In genomic region chr9:113446323-113446740, GRCh38 we compare ENCODE assay signal across 8 cellular contexts. TPM values are rescaled to one million over a fixed set of nuclear protein-coding genes. Genes with fewer than 3 reads are reported as not detected.
A peak's percentile ranks its signal among the peaks of the same experiment; 100 is the strongest.
DNase-seq lines count a peak whose midpoint lies in the region; ATAC-seq and TF ChIP-seq lines count a peak whose summit lies in the region.

No MANE protein-coding gene starts in this region.

- H3K36me3 ChIP-seq in osteoblast (ENCODE audit: insufficient read depth, low read length): no peaks in the 10 kb centered on the region

- peak; percentile 36 to 38 for DNase-seq in SHP77 (lab: John Stamatoyannopoulos, UW)
- DNase-seq in SHP77 treated with DMSO at 0.1 percent for 48 hours (lab: John Stamatoyannopoulos, UW): no peak
- DNase-seq in Jurkat, Clone E6-1 (ENCODE audit: low read depth, low spot score): peak; percentile 19
- peak; percentile 44 for DNase-seq in SW480 (ENCODE audit: low spot score)
- DNase-seq in fibroblast of the conjunctiva (ENCODE audit: low read depth): peak; percentile 35
- DNase-seq in osteoblast (ENCODE audit: insufficient read length, low spot score, missing footprints): peak; percentile 87
- no peak for DNase-seq in GDM1 (lab: John Stamatoyannopoulos, UW)

- no peaks in the 10 kb centered on the region for H3K4me1 ChIP-seq in osteoblast (ENCODE audit: insufficient read depth, low read length)

- TF ChIP-seq CTCF in osteoblast (IDR thresholded peaks at IDR 0.05; ENCODE audit: extremely low read depth, low read depth, low read length): peak; percentile 52

- ATAC-seq in GM19397 (IDR thresholded peaks at IDR 0.05; ENCODE audit: unreplicated experiment): no peak

- H3K4me2 ChIP-seq in osteoblast (ENCODE audit: insufficient read depth, low read length): no peak overlapping the region

- no peak overlapping the region for H3K4me3 ChIP-seq in Jurkat, Clone E6-1 (ENCODE audit: low read length)
- no peak overlapping the region for H3K4me3 ChIP-seq in osteoblast (ENCODE audit: insufficient read depth, low read length)

- no peak overlapping the region for H3K27ac ChIP-seq in osteoblast (ENCODE audit: low read depth, low read length)

- H4K20me1 ChIP-seq in osteoblast (ENCODE audit: insufficient read depth, low read length): no peaks in the 10 kb centered on the region

- H3K27me3 ChIP-seq in osteoblast (ENCODE audit: insufficient read depth, low read length): no peaks in the 10 kb centered on the region

- no peaks in the 10 kb centered on the region for H3K9me3 ChIP-seq in osteoblast (ENCODE audit: low read depth, low read length)

- H3K79me2 ChIP-seq in osteoblast (ENCODE audit: insufficient read depth, low read length): no peaks in the 10 kb centered on the region

- H2AFZ ChIP-seq in osteoblast (ENCODE audit: low read length): no peak overlapping the region

RNA-seq across cellular contexts. Expression of gene RGS3, which starts 17.2 kb away (rescaled TPM):
- polyA plus RNA-seq in Jurkat, Clone E6-1 (2012; ENCODE audit: insufficient read depth, insufficient read length): 8.9 TPM
- total RNA-seq in osteoblast: 77.4 and 99.3 TPM in 2 replicates

RNA-seq across cellular contexts. Expression of gene C9orf43, which starts 35.8 kb away (rescaled TPM):
- 1.6 TPM for polyA plus RNA-seq in Jurkat, Clone E6-1 (2012; ENCODE audit: insufficient read depth, insufficient read length)
- 0.36 and 0.88 TPM in 2 replicates for total RNA-seq in osteoblast

RNA-seq across cellular contexts. Expression of gene POLE3, which starts 35.9 kb away (rescaled TPM):
- polyA plus RNA-seq in Jurkat, Clone E6-1 (2012; ENCODE audit: insufficient read depth, insufficient read length): 131 TPM
- 30.8 and 34.5 TPM in 2 replicates for total RNA-seq in osteoblast

RNA-seq across cellular contexts. Expression of gene ALAD, which starts 45.2 kb away (rescaled TPM):
- 33.4 TPM for polyA plus RNA-seq in Jurkat, Clone E6-1 (2012; ENCODE audit: insufficient read depth, insufficient read length)
- 23.9 and 26.8 TPM in 2 replicates for total RNA-seq in osteoblast

Comparison
In these comparisons a context has a peak if more than half of its experiments do, and no peak if none do; other contexts are left out.
1. DNase-seq: peak in SHP77 (2 of 2), Jurkat, Clone E6-1 (single experiment), SW480 (single experiment), fibroblast of the conjunctiva (single experiment) and osteoblast (single experiment); none in SHP77 treated with DMSO at 0.1 percent for 48 hours (single experiment) and GDM1 (single experiment).